Comparison of ENCODE assay signal across 16 cellular contexts in the genomic region with DNA sequence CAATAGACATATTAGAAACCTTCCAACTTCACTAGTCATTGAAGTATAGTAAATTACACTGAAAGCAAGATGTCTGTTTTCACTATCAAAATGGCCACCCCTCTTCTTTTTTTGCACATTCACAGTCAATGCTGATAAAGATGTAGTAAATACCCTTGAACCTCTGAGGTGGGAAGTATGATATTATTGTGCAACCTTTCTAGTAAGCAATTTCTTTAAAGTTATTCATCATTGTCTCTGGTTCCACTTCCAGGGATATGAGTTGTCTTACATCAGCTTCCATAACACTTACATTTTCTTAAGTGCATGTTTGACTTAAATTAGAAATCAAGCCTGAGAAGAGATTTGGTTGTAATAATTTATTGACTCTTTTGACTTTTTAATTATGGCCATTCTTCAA.
"Had no signal": no experiment of that assay in that cellular context is flagged by ENCODE, and none has a peak within 500 bp of the region (broad histone marks: within the 10 kb centered on the region; RNA-seq: fewer than 3 reads in every experiment).

No MANE protein-coding gene starts in this region.

- H3K4me3 Mint-ChIP-seq: activated CD4-positive, alpha-beta T cell treated with anti-CD3 and anti-CD28 coated beads for 36 hours; activated naive CD4-positive, alpha-beta T cell treated with anti-CD3 and anti-CD28 coated beads, Interleukin-2, amount 50 U/mL, for 24 hours; effector memory CD8-positive, alpha-beta T cell; stimulated activated naive CD8-positive, alpha-beta T cell treated with anti-CD3 and anti-CD28 coated beads, Interleukin-15, Interleukin-2, amounts not matched to agents 100 ng/mL and 50 ng/mL, for 24 hours; T-helper 2 cell treated with Interferon-gamma antibody and Interleukin-4, amounts not matched to agents 5 μg/mL and 100 μg/mL, for 36 hours; WTC11 had no signal

- H3K27me3 ChIP-seq: left lung, tibial nerve had no signal

- DNase-seq: activated CD4-positive, alpha-beta T cell treated with anti-CD3 and anti-CD28 coated beads for 36 hours; activated CD4-positive, alpha-beta T cell treated with anti-CD3 and anti-CD28 coated beads, Interleukin-2, amount 50 U/mL, for 48 hours; activated gamma-delta T cell; effector memory CD8-positive, alpha-beta T cell; hippocampal formation; left lung; SW 1271 had no signal

- H3K27ac ChIP-seq: left lung, skin epidermis, tibial nerve had no signal

- H3K36me3 Mint-ChIP-seq: activated naive CD4-positive, alpha-beta T cell treated with anti-CD3 and anti-CD28 coated beads, Interleukin-2, amount 50 U/mL, for 24 hours had no signal

- H3K36me3 ChIP-seq: left lung, tibial nerve had no signal

- H3K27ac Mint-ChIP-seq: activated CD4-positive, alpha-beta T cell treated with anti-CD3 and anti-CD28 coated beads for 36 hours; activated naive CD4-positive, alpha-beta T cell treated with anti-CD3 and anti-CD28 coated beads, Interleukin-2, amount 50 U/mL, for 24 hours; effector memory CD8-positive, alpha-beta T cell; stimulated activated naive CD8-positive, alpha-beta T cell treated with anti-CD3 and anti-CD28 coated beads, Interleukin-15, Interleukin-2, amounts not matched to agents 100 ng/mL and 50 ng/mL, for 24 hours; T-helper 2 cell treated with Interferon-gamma antibody and Interleukin-4, amounts not matched to agents 5 μg/mL and 100 μg/mL, for 36 hours; WTC11 had no signal

- H3K4me1 ChIP-seq: left lung had no signal

- H3K27me3 Mint-ChIP-seq: activated CD4-positive, alpha-beta T cell treated with anti-CD3 and anti-CD28 coated beads for 36 hours; activated naive CD4-positive, alpha-beta T cell treated with anti-CD3 and anti-CD28 coated beads, Interleukin-2, amount 50 U/mL, for 24 hours; effector memory CD8-positive, alpha-beta T cell; stimulated activated naive CD8-positive, alpha-beta T cell treated with anti-CD3 and anti-CD28 coated beads, Interleukin-15, Interleukin-2, amounts not matched to agents 100 ng/mL and 50 ng/mL, for 24 hours had no signal

- FAIRE-seq: keratinocyte, TTC549, urothelium cell line had no signal

- H3K4me3 ChIP-seq: left lung, skin epidermis, tibial nerve had no signal

- H3K4me1 Mint-ChIP-seq: activated CD4-positive, alpha-beta T cell treated with anti-CD3 and anti-CD28 coated beads for 36 hours; activated naive CD4-positive, alpha-beta T cell treated with anti-CD3 and anti-CD28 coated beads, Interleukin-2, amount 50 U/mL, for 24 hours; WTC11 had no signal
